Comparison of ENCODE assay signal across 8 cellular contexts in genomic region chr15:100601628-100602063, GRCh38. TPM values are rescaled to one million over a fixed set of nuclear protein-coding genes. Genes with fewer than 3 reads are reported as not detected.
DNase-seq lines count a peak whose midpoint lies in the region; ATAC-seq and TF ChIP-seq lines count a peak whose summit lies in the region.

No MANE protein-coding gene starts in this region.

- H3K9me3 ChIP-seq in neuron (ENCODE audit: low read length) = no peaks in the 10 kb centered on the region

- peaks cover 40% of the 10 kb centered on the region for H3K4me1 ChIP-seq in neuron (ENCODE audit: insufficient read depth, low read length)

- intact Hi-C loops in dorsolateral prefrontal cortex (cut with DNase I) = loop anchor here (1.0 to 5.0 kb wide), 4 partner anchors 251 to 1051 kb away; partner anchors contain the start of gene TM2D3 (in 1 of the 2)

- peak overlapping the region; percentile 62 to 100 (median 95) for H3K4me3 ChIP-seq in dorsolateral prefrontal cortex
- H3K4me3 ChIP-seq in neuron (ENCODE audit: low read length) = peak overlapping the region; percentile 96

- ATAC-seq in HG03520 (IDR thresholded peaks at IDR 0.05; ENCODE audit: unreplicated experiment) (peak; percentile 7), HG03280 (IDR thresholded peaks at IDR 0.05; ENCODE audit: unreplicated experiment) (no peak)

- peak in 2 of 56 donors; percentile 3 to 9 for TF ChIP-seq CTCF in dorsolateral prefrontal cortex (IDR thresholded peaks at IDR 0.05 in 54 of 56, conservative IDR thresholded peaks at IDR 0.05 in 2 of 56; ENCODE audit: low read depth in 1 of 56, partially characterized antibody in 56 of 56)

- peaks cover 12% of the 10 kb centered on the region for H3K36me3 ChIP-seq in neuron (ENCODE audit: insufficient read depth, low read length)

- H3K27me3 ChIP-seq in dorsolateral prefrontal cortex (no peaks in the 10 kb centered on the region), neuron (ENCODE audit: insufficient read depth, low read length) (no peaks in the 10 kb centered on the region)

- peak overlapping the region in 56 of 59 donors; percentile 13 to 93 (median 80) for H3K27ac ChIP-seq in dorsolateral prefrontal cortex

- DNase-seq in NCI-H146 (lab: John Stamatoyannopoulos, UW) (peak; percentile 74), NCI-H146 treated with DMSO at 0.1 percent for 48 hours (lab: John Stamatoyannopoulos, UW; ENCODE audit: unreplicated experiment) (no peak), dorsolateral prefrontal cortex (no peak), NCI-H2029 (lab: John Stamatoyannopoulos, UW) (no peak), RPMI8226 (no peak)

- peak overlapping the region; percentile 78 for H2AFZ ChIP-seq in neuron (ENCODE audit: low read depth, low read length)

RNA-seq across cellular contexts. Expression of gene LINS1, which starts 0.3 kb away (rescaled TPM):
- 10 to 100 TPM; 12.5 to 45.4 (median 28.1) TPM for total RNA-seq in dorsolateral prefrontal cortex

RNA-seq across cellular contexts. Expression of gene ASB7, which starts 0.7 kb away (rescaled TPM):
- total RNA-seq in dorsolateral prefrontal cortex = 10 to 100 TPM in 114 of 120 experiments, 1 to 10 TPM in 6; 7.9 to 18.5 (median 12.6) TPM
